In genomic region chr5:80463269-80463668, GRCh38 we compare ENCODE assay signal across 27 cellular contexts.
"Had no signal": no experiment of that assay in that cellular context is flagged by ENCODE, and none has a peak within 500 bp of the region (broad histone marks: within the 10 kb centered on the region; RNA-seq: fewer than 3 reads in every experiment).

No MANE protein-coding gene starts in this region.

- H3K27me3 ChIP-seq: neural progenitor cell, ovary, right lobe of liver, sigmoid colon, suprapubic skin, testis, tibial artery, transverse colon, upper lobe of right lung, uterus had no signal

- H3K9ac ChIP-seq: neural progenitor cell, parathyroid adenoma had no signal

- H3K4me2 ChIP-seq: neural progenitor cell had no signal

- ATAC-seq: natural killer cell; psoas muscle; right cardiac atrium; right lobe of liver; stimulated activated memory B cell treated with anti-CD40 and anti-IgM and Interleukin-4, amounts not matched to agents 10 μg/mL and 1 μg/mL and 100 μg/mL, for 72 hours; stimulated activated naive CD8-positive, alpha-beta T cell treated with anti-CD3 and anti-CD28 coated beads, Interleukin-15, amount 100 ng/mL, for 72 hours; stimulated activated naive CD8-positive, alpha-beta T cell treated with anti-CD3 and anti-CD28 coated beads, Interleukin-15, Interleukin-2, amounts not matched to agents 100 U/mL and 50 U/mL, for 24 hours; upper lobe of right lung had no signal

- H3K4me1 ChIP-seq: neural progenitor cell, parathyroid adenoma, psoas muscle, right lobe of liver, sigmoid colon, testis, tibial artery, transverse colon, uterus had no signal

- H3K9me3 ChIP-seq: ovary, psoas muscle, right lobe of liver, testis had no signal

- H2AFZ ChIP-seq: neural progenitor cell, parathyroid adenoma had no signal

- H3K79me2 ChIP-seq: parathyroid adenoma had no signal

- H3K36me3 ChIP-seq: ovary, uterus had no signal

- H3K27ac ChIP-seq: neural progenitor cell, ovary, parathyroid adenoma, psoas muscle, right lobe of liver, sigmoid colon, suprapubic skin, testis, tibial artery, transverse colon, upper lobe of right lung, uterus had no signal

- DNase-seq: natural killer cell; occipital lobe; ovary; posterior cingulate gyrus; psoas muscle; right cardiac atrium; right lobe of liver; sigmoid colon; small intestine; stimulated activated CD4-positive, alpha-beta T cell treated with anti-CD3 and anti-CD28 coated beads, Interleukin-12 subunit alpha, Interleukin-12 subunit beta, amount 100 ng/mL, for 4 hours; stimulated activated CD4-positive, alpha-beta T cell treated with anti-CD3 and anti-CD28 coated beads, Interleukin-1b, Interleukin-23, amount 100 ng/mL, for 48 hours; stimulated activated CD4-positive, alpha-beta T cell treated with anti-CD3 and anti-CD28 coated beads, Interleukin-4, amount 100 ng/mL, for 1 hour; stimulated activated CD4-positive, alpha-beta T cell treated with anti-CD3 and anti-CD28 coated beads, Interleukin-4, amount 100 ng/mL, for 4 hours; stimulated activated CD8-positive, alpha-beta memory T cell treated with anti-CD3 and anti-CD28 coated beads, Interleukin-4, amount 100 ng/mL, for 48 hours; stimulated activated naive CD4-positive, alpha-beta T cell; stimulated activated naive CD8-positive, alpha-beta T cell treated with anti-CD3 and anti-CD28 coated beads, Interleukin-15, amount 100 ng/mL, for 72 hours; stimulated activated naive CD8-positive, alpha-beta T cell treated with anti-CD3 and anti-CD28 coated beads, Interleukin-15, Interleukin-2, amounts not matched to agents 100 U/mL and 50 U/mL, for 24 hours; substantia nigra; testis; tibial artery; transverse colon; upper lobe of right lung; uterus had no signal

- H3K4me3 ChIP-seq: neural progenitor cell, ovary, psoas muscle, right lobe of liver, sigmoid colon, suprapubic skin, testis, tibial artery, transverse colon, upper lobe of right lung, uterus had no signal

- FAIRE-seq: small intestine had no signal
